Comparison of ENCODE assay signal across 8 cellular contexts in genomic region chr1:27111771-27112573, GRCh38.
A peak's percentile ranks its signal among the peaks of the same experiment; 100 is the strongest.
DNase-seq lines count a peak whose midpoint lies in the region; ATAC-seq and TF ChIP-seq lines count a peak whose summit lies in the region.

No MANE protein-coding gene starts in this region.

- H3K4me1 ChIP-seq in mucosa of stomach (ENCODE audit: control insufficient read depth, insufficient read depth, low read length) = peaks cover 64% of the 10 kb centered on the region

- H3K27me3 ChIP-seq in mucosa of stomach (ENCODE audit: control insufficient read depth, insufficient read depth, low read length) = no peaks in the 10 kb centered on the region

- H3K4me3 ChIP-seq in mucosa of stomach (ENCODE audit: low read length) = no peak overlapping the region

- peaks cover 9% of the 10 kb centered on the region for H3K36me3 Mint-ChIP-seq in effector memory CD8-positive, alpha-beta T cell (ENCODE audit: insufficient read depth)

- peak; percentile 81 for DNase-seq in GM10266 (ENCODE audit: extremely low spot score)
- peak; percentile 65 for DNase-seq in NCI-H69 (lab: John Stamatoyannopoulos, UW)
- peak; percentile 83 for DNase-seq in activated CD8-positive, alpha-beta memory T cell treated with anti-CD3 and anti-CD28 coated beads for 24 hours
- peak; percentile 59 to 64 (median 61) for DNase-seq in effector memory CD8-positive, alpha-beta T cell
- peak; percentile 31 for DNase-seq in stimulated activated CD8-positive, alpha-beta memory T cell treated with anti-CD3 and anti-CD28 coated beads, Interleukin-7, amount 100 ng/mL, for 24 hours (ENCODE audit: low read depth)
- DNase-seq in DMS79 (lab: John Stamatoyannopoulos, UW) = no peak

- peak overlapping the region; percentile 61 to 66 for H3K4me3 Mint-ChIP-seq in effector memory CD8-positive, alpha-beta T cell

- ATAC-seq in HG02588 (IDR thresholded peaks at IDR 0.05; ENCODE audit: unreplicated experiment) = peak; percentile 80
- peak; percentile 98 for ATAC-seq in effector memory CD8-positive, alpha-beta T cell (replicated peaks)

- H3K9me3 Mint-ChIP-seq in effector memory CD8-positive, alpha-beta T cell = no peaks in the 10 kb centered on the region

- H3K27ac Mint-ChIP-seq in effector memory CD8-positive, alpha-beta T cell = peak overlapping the region; percentile 86 to 90

- peak; percentile 46 for TF ChIP-seq CTCF in GM10266 (IDR thresholded peaks at IDR 0.05; ENCODE audit: control insufficient read depth, insufficient read depth, low read depth, missing control alignments)

- peak overlapping the region; percentile 5 for H3K9ac ChIP-seq in mucosa of stomach (ENCODE audit: low read length)

- peaks cover 18% of the 10 kb centered on the region for H3K36me3 ChIP-seq in mucosa of stomach (ENCODE audit: control insufficient read depth, insufficient read depth, low read length)

- H3K9me3 ChIP-seq in mucosa of stomach (ENCODE audit: control insufficient read depth, low read length) = no peaks in the 10 kb centered on the region

- H3K4me1 Mint-ChIP-seq in effector memory CD8-positive, alpha-beta T cell (ENCODE audit: low read depth in 2 of 2) = peaks cover 38 to 42% of the 10 kb centered on the region in 2 donors

- no peaks in the 10 kb centered on the region for H3K27me3 Mint-ChIP-seq in effector memory CD8-positive, alpha-beta T cell
